In genomic region chr3:18778602-18779001, GRCh38 we compare ENCODE assay signal across 13 cellular contexts.
"Had no signal": no experiment of that assay in that cellular context is flagged by ENCODE, and none has a peak within 500 bp of the region (broad histone marks: within the 10 kb centered on the region; RNA-seq: fewer than 3 reads in every experiment).

No MANE protein-coding gene starts in this region.

- H3K36me3 ChIP-seq: left ventricle myocardium inferior, right lobe of liver had no signal

- H3K4me1 Mint-ChIP-seq: memory B cell had no signal

- H3K4me3 Mint-ChIP-seq: memory B cell had no signal

- H3K36me3 Mint-ChIP-seq: memory B cell had no signal

- H3K27ac Mint-ChIP-seq: memory B cell had no signal

- DNase-seq: activated effector memory CD4-positive, alpha-beta T cell treated with Interleukin-2 at 50 U/mL for 16 hours; amniotic stem cell; body of pancreas; central memory CD4-positive, alpha-beta T cell; effector memory CD4-positive, alpha-beta T cell; kidney; left ventricle myocardium inferior; psoas muscle; right lobe of liver had no signal

- H3K9me3 ChIP-seq: body of pancreas, left ventricle myocardium inferior, psoas muscle, right lobe of liver had no signal

- H3K9me3 Mint-ChIP-seq: memory B cell had no signal

- ATAC-seq: body of pancreas, psoas muscle, right lobe of liver had no signal

- H3K27ac ChIP-seq: body of pancreas, epithelial cell of prostate, hepatocyte, left ventricle myocardium inferior, psoas muscle, right lobe of liver, VCaP had no signal
